Comparison of ENCODE assay signal across 1 cellular context in the genomic region with DNA sequence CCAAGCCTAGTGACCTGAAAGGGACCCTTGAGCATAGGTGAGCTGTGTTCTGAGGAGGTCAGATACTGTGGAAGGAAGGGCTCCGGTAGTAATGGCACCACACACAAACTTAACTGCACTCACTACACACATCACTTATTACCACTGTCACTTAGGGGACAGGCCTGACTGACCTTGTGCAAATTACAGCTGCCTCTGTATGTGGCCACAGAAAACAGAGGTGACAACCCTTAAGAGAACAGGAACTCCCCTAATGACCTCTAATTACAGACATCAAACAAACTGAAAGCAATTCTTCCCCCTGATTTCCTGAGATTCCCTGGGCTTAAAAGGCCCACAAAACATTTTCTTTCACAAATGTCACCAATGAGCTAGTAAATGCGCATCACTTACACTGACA.
TF ChIP-seq lines count a peak whose summit lies in the region.

No MANE protein-coding gene starts in this region.

TF ChIP-seq in IMR-90, 13 proteins besides CTCF, POLR2A, EP300 and RAD21:
- TF ChIP-seq MXI1 (IDR thresholded peaks at IDR 0.05; ENCODE audit: borderline replicate concordance, low read depth, low read length) (no peak), BHLHE40 (IDR thresholded peaks at IDR 0.05; ENCODE audit: low read depth, low read length) (no peak), MAFK (IDR thresholded peaks at IDR 0.05; ENCODE audit: low read depth, low read length) (no peak), FOS (IDR thresholded peaks at IDR 0.05; ENCODE audit: low read depth, low read length) (no peak), CHD1 (IDR thresholded peaks at IDR 0.05; ENCODE audit: low read depth, low read length) (no peak), RFX5 (IDR thresholded peaks at IDR 0.05; ENCODE audit: low read depth, low read length) (no peak), SMC3 (IDR thresholded peaks at IDR 0.05; ENCODE audit: low read depth, low read length) (no peak), NFE2L2 (IDR thresholded peaks at IDR 0.05; ENCODE audit: low read depth, low read length) (no peak), MAZ (IDR thresholded peaks at IDR 0.05; ENCODE audit: borderline replicate concordance, low read depth, low read length) (no peak), RCOR1 (IDR thresholded peaks at IDR 0.05; ENCODE audit: insufficient replicate concordance, low read length) (no peak), CEBPB (IDR thresholded peaks at IDR 0.05; ENCODE audit: low read depth, low read length) (no peak)
- TF ChIP-seq, protein P1, sequence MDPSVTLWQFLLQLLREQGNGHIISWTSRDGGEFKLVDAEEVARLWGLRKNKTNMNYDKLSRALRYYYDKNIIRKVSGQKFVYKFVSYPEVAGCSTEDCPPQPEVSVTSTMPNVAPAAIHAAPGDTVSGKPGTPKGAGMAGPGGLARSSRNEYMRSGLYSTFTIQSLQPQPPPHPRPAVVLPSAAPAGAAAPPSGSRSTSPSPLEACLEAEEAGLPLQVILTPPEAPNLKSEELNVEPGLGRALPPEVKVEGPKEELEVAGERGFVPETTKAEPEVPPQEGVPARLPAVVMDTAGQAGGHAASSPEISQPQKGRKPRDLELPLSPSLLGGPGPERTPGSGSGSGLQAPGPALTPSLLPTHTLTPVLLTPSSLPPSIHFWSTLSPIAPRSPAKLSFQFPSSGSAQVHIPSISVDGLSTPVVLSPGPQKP (IDR thresholded peaks at IDR 0.05; ENCODE audit: borderline replicate concordance, low read depth, low read length): no peak
- TF ChIP-seq, protein P2, sequence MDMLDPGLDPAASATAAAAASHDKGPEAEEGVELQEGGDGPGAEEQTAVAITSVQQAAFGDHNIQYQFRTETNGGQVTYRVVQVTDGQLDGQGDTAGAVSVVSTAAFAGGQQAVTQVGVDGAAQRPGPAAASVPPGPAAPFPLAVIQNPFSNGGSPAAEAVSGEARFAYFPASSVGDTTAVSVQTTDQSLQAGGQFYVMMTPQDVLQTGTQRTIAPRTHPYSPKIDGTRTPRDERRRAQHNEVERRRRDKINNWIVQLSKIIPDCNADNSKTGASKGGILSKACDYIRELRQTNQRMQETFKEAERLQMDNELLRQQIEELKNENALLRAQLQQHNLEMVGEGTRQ (IDR thresholded peaks at IDR 0.05; ENCODE audit: low read depth, low read length): no peak
